In genomic region chr14:51430079-51430478, GRCh38 we compare ENCODE assay signal across 1 cellular context.
TF ChIP-seq lines count a peak whose summit lies in the region.

No MANE protein-coding gene starts in this region.

TF ChIP-seq in SK-N-SH treated with all-trans-retinoic acid at 6 μM for 48 hours, 23 proteins besides CTCF, POLR2A, EP300 and RAD21 (continued from another document):
- no peak for TF ChIP-seq RARB (CRISPR knock-in tag; IDR thresholded peaks at IDR 0.05)
- no peak for TF ChIP-seq TOX (CRISPR knock-in tag; IDR thresholded peaks at IDR 0.05; ENCODE audit: borderline replicate concordance)
- no peak for TF ChIP-seq SNAI2 (CRISPR knock-in tag; IDR thresholded peaks at IDR 0.05)
- no peak for TF ChIP-seq ZNF70 (CRISPR knock-in tag; IDR thresholded peaks at IDR 0.05)
- TF ChIP-seq CREB5 (CRISPR knock-in tag; IDR thresholded peaks at IDR 0.05; ENCODE audit: low read depth) = no peak
- no peak for TF ChIP-seq ARNTL (CRISPR knock-in tag; IDR thresholded peaks at IDR 0.05; ENCODE audit: borderline replicate concordance, low read depth)
- TF ChIP-seq TCF4 (CRISPR knock-in tag; IDR thresholded peaks at IDR 0.05; ENCODE audit: borderline replicate concordance) = no peak
- TF ChIP-seq PATZ1 (CRISPR knock-in tag; IDR thresholded peaks at IDR 0.05; ENCODE audit: borderline replicate concordance) = no peak
